Comparison of ENCODE assay signal across 39 cellular contexts in genomic region chr1:19637606-19638005, GRCh38. TPM values are rescaled to one million over a fixed set of nuclear protein-coding genes. Genes with fewer than 3 reads are reported as not detected.
"Had no signal": no experiment of that assay in that cellular context is flagged by ENCODE, and none has a peak within 500 bp of the region (broad histone marks: within the 10 kb centered on the region; RNA-seq: fewer than 3 reads in every experiment).

No MANE protein-coding gene starts in this region.

- H3K9me3 ChIP-seq: MG63 had no signal

- H3K27me3 ChIP-seq: MG63 had no signal

- H3K4me3 ChIP-seq: MG63 had no signal

- H3K27ac ChIP-seq: KMS-11 had no signal

- H3K9ac ChIP-seq: KMS-11 had no signal

- DNase-seq: Karpas-422, Kasumi-1, KG1, MG63, MM.1S, MV-4-11, NCI-H1048, NCI-H1092, NCI-H1092 treated with DMSO at 0.1 percent for 48 hours, NCI-H1105, NCI-H1105 treated with DMSO at 0.1 percent for 48 hours, NCI-H1417, NCI-H1417 treated with DMSO at 0.1 percent for 48 hours, NCI-H1436, NCI-H1436 treated with DMSO at 0.1 percent for 48 hours, NCI-H146, NCI-H1694, NCI-H1694 treated with DMSO at 0.1 percent for 48 hours, NCI-H187, NCI-H187 treated with DMSO at 0.1 percent for 48 hours, NCI-H1930, NCI-H2029, NCI-H2029 treated with DMSO at 0.1 percent for 48 hours, NCI-H2081, NCI-H2081 treated with DMSO at 0.1 percent for 48 hours, NCI-H2107, NCI-H2171, NCI-H2171 treated with DMSO at 0.1 percent for 48 hours, NCI-H2227 treated with DMSO at 0.1 percent for 48 hours, NCI-H226, NCI-H345, NCI-H446, NCI-H446 treated with DMSO at 0.1 percent for 48 hours, NCI-H510A had no signal

- H3K4me2 ChIP-seq: KMS-11 had no signal

RNA-seq across cellular contexts. Expression of gene HTR6, which starts 27.1 kb away (rescaled TPM):
- total RNA-seq: LHCN-M2, M059J, MCF 10A, NCI-H460 had no signal
